In the genomic region with DNA sequence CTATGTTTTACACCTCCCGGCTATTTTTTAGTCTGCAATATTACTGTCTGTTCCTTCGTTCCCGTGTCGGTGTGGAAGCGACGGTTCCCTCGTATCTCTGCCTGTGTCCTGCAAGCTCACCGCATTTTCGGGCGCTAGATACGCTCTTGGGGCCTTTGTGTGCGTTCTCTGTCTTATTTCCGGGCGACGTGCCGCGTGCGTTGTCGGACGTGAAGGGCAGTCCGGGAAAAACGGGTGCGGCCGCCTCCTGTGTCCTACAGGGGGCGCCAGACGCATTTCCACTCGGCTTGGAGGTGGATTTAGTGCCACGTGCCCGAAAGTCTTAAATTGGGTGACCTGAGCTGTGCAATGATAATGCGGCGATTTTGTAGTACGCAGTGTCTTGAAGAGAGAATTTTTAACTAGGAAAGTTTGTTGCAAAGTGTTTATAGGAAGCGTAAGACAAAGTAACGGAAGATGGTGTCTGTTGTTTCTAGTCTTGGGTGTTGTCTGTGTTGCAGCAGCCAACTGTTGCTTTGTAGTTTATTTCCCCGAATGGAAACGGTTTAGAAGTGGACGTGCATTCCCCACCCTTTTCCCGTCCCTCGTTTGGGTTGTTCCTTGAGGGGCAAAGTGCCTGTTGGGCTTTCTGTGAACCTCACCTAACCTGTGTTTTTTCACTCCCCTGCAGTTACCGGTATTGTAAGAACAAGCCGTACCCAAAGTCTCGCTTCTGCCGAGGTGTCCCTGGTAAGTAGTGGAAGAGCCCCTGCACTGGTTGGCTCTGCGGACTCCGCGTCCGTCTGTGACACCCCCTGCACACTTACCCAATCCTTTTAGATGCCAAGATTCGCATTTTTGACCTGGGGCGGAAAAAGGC, we compare ENCODE assay signal across 8 cellular contexts. TPM values are rescaled to one million over a fixed set of nuclear protein-coding genes. Genes with fewer than 3 reads are reported as not detected.
DNase-seq lines count a peak whose midpoint lies in the region; ATAC-seq and TF ChIP-seq lines count a peak whose summit lies in the region.

No MANE protein-coding gene starts in this region.

- peaks cover 9% of the 10 kb centered on the region for H3K4me1 Mint-ChIP-seq in progenitor cell of endocrine pancreas (ENCODE audit: low read depth)

- H3K36me3 ChIP-seq in left ventricle myocardium inferior, result peaks cover 25% of the 10 kb centered on the region

- H3K27ac Mint-ChIP-seq in progenitor cell of endocrine pancreas, result peak overlapping the region; percentile 99

- H3K9me3 ChIP-seq in left ventricle myocardium inferior (replicated peaks), result no peaks in the 10 kb centered on the region

- H3K27me3 Mint-ChIP-seq in progenitor cell of endocrine pancreas, result no peaks in the 10 kb centered on the region

- peak; percentile 35 for ATAC-seq in GM21447 (IDR thresholded peaks at IDR 0.05; ENCODE audit: unreplicated experiment)

- intact Hi-C loops in left ventricle myocardium inferior (cut with micrococcal nuclease), result no loop called here

- peak overlapping the region; percentile 97 for H3K4me3 Mint-ChIP-seq in progenitor cell of endocrine pancreas (ENCODE audit: low read depth)

- H3K9me3 Mint-ChIP-seq in progenitor cell of endocrine pancreas (ENCODE audit: low read depth), result peaks cover 10% of the 10 kb centered on the region

- DNase-seq in AG20443 (ENCODE audit: low spot score) (peak; percentile 43), NCI-H1105 treated with DMSO at 0.1 percent for 48 hours (lab: John Stamatoyannopoulos, UW) (peak; percentile 85), T-helper 1 cell (peak; percentile 60 to 88 (median 71)), amniotic stem cell (lab: John Stamatoyannopoulos, UW) (peak; percentile 15), left ventricle myocardium inferior (peak; percentile 87), progenitor cell of endocrine pancreas (ENCODE audit: low spot score, unreplicated experiment) (peak; percentile 69), ureter (ENCODE audit: low spot score) (peak; percentile 90)

- H3K27me3 ChIP-seq in left ventricle myocardium inferior (ENCODE audit: low read depth), result no peaks in the 10 kb centered on the region

- H3K36me3 Mint-ChIP-seq in progenitor cell of endocrine pancreas (ENCODE audit: insufficient read depth), result peaks cover 14% of the 10 kb centered on the region

- TF ChIP-seq CTCF in left ventricle myocardium inferior (IDR thresholded peaks at IDR 0.05; ENCODE audit: borderline replicate concordance) (peak; percentile 84), progenitor cell of endocrine pancreas (IDR thresholded peaks at IDR 0.05; ENCODE audit: unreplicated experiment) (peak; percentile 80)

- H3K27ac ChIP-seq in left ventricle myocardium inferior (replicated peaks), result peak overlapping the region; percentile 99

- H3K4me1 ChIP-seq in left ventricle myocardium inferior, result peaks cover 22% of the 10 kb centered on the region

- peak overlapping the region; percentile 85 for H3K4me3 ChIP-seq in left ventricle myocardium inferior

RNA-seq across cellular contexts. Expression of a gene that starts 0.7 kb away (rescaled TPM):
- 1,850 TPM for total RNA-seq in left ventricle myocardium inferior
- 2,364 and 2,443 TPM in 2 replicates for total RNA-seq in progenitor cell of endocrine pancreas
- 3,238 TPM for total RNA-seq in ureter

RNA-seq across cellular contexts. Expression of a gene that starts 10.2 kb away (rescaled TPM):
- total RNA-seq in left ventricle myocardium inferior, result 56.3 TPM
- total RNA-seq in progenitor cell of endocrine pancreas, result 12.7 and 14.3 TPM in 2 replicates
- 27.0 TPM for total RNA-seq in ureter

RNA-seq across cellular contexts. Expression of a gene that starts 12.4 kb away (rescaled TPM):
- 39.8 TPM for total RNA-seq in left ventricle myocardium inferior
- 34.5 and 38.4 TPM in 2 replicates for total RNA-seq in progenitor cell of endocrine pancreas
- 49.5 TPM for total RNA-seq in ureter

RNA-seq across cellular contexts. Expression of a gene that starts 19.8 kb away (rescaled TPM):
- total RNA-seq in left ventricle myocardium inferior (55.6 TPM), progenitor cell of endocrine pancreas (42.5 and 45.9 TPM in 2 replicates), ureter (80.4 TPM)

RNA-seq across cellular contexts. Expression of a gene that starts 24.5 kb away (rescaled TPM):
- total RNA-seq in left ventricle myocardium inferior, result 225 TPM
- total RNA-seq in progenitor cell of endocrine pancreas, result 765 and 777 TPM in 2 replicates
- total RNA-seq in ureter, result 2,361 TPM

Comparison
In these comparisons a context has a peak if more than half of its experiments do, and no peak if none do; other contexts are left out.
1. Peak in every context shown above with its lines: DNase-seq, ATAC-seq, H3K4me3 ChIP-seq and H3K27ac ChIP-seq.
2. DNase-seq: peak in every context shown above with its lines; median percentile 90 in ureter; 87 in left ventricle myocardium inferior; 85 in NCI-H1105 treated with DMSO at 0.1 percent for 48 hours; 71 in T-helper 1 cell; 69 in progenitor cell of endocrine pancreas; 43 in AG20443; 15 in amniotic stem cell.